Comparison of ENCODE assay signal across 1 cellular context in the genomic region with DNA sequence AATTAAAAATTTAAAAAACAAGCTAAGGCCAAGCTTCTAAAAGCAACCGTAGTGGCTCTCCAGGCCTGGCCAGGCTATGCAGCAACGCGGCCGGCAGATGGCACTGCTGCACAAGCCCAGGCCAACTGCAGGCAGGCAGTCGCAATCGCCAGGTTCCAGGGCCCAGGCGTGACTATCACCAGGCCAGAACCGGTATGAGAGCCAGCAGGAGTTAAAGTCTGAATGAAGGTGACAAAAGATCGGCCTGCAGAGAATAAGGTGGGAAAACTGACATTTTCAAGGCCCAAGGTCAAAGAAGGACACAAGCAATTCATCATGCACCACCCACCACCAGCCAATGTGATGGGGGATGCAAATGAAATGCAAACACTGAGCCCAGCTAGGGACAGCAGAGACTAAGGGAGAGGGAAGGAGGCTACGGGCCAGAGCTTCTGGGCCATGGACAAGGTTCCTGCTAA.
TF ChIP-seq lines count a peak whose summit lies in the region.

No MANE protein-coding gene starts in this region.

TF ChIP-seq in HepG2, 621 proteins besides CTCF, POLR2A, EP300 and RAD21 (continued from another document and continues in another):
- TF ChIP-seq NFE2L1 (CRISPR knock-in tag; IDR thresholded peaks at IDR 0.05; ENCODE audit: borderline replicate concordance) (no peak), ZBED4 (CRISPR knock-in tag; IDR thresholded peaks at IDR 0.05; ENCODE audit: borderline replicate concordance) (peak; percentile 57; the same call in 1 of the 2 replicates), ZNF557 (CRISPR knock-in tag; IDR thresholded peaks at IDR 0.05) (0 out of 2 replicates have a peak, but pooled peaks have one; percentile 44), RBM39 (IDR thresholded peaks at IDR 0.05; ENCODE audit: low read depth, low read length, poor library complexity, severe bottlenecking) (no peak), RORA (CRISPR knock-in tag; IDR thresholded peaks at IDR 0.05) (no peak), ATM (IDR thresholded peaks at IDR 0.05; ENCODE audit: borderline replicate concordance) (no peak), GZF1 (CRISPR knock-in tag; IDR thresholded peaks at IDR 0.05) (no peak), NFKBIZ (CRISPR knock-in tag; IDR thresholded peaks at IDR 0.05) (no peak), NFKB2 (CRISPR knock-in tag; IDR thresholded peaks at IDR 0.05; ENCODE audit: borderline replicate concordance) (peak; percentile 47; the same call in 1 of the 2 replicates), ZNF670 (CRISPR knock-in tag; IDR thresholded peaks at IDR 0.05; ENCODE audit: borderline replicate concordance) (no peak), KIAA2018 (CRISPR knock-in tag; IDR thresholded peaks at IDR 0.05; ENCODE audit: borderline replicate concordance) (no peak), MXD4 (CRISPR knock-in tag; IDR thresholded peaks at IDR 0.05) (no peak), ZNF451 (CRISPR knock-in tag; IDR thresholded peaks at IDR 0.05) (no peak), SMAD1 (CRISPR knock-in tag; IDR thresholded peaks at IDR 0.05; ENCODE audit: borderline replicate concordance, low read depth) (no peak), ZNF780A (CRISPR knock-in tag; IDR thresholded peaks at IDR 0.05) (no peak), FOXC1 (CRISPR knock-in tag; IDR thresholded peaks at IDR 0.05; ENCODE audit: borderline replicate concordance) (no peak), ZNF746 (CRISPR knock-in tag; IDR thresholded peaks at IDR 0.05) (no peak), ZNF253 (CRISPR knock-in tag; IDR thresholded peaks at IDR 0.05; ENCODE audit: borderline replicate concordance) (no peak), STAT5B (CRISPR knock-in tag; IDR thresholded peaks at IDR 0.05) (no peak), SATB2 (CRISPR knock-in tag; IDR thresholded peaks at IDR 0.05) (no peak), ZNF710 (CRISPR knock-in tag; IDR thresholded peaks at IDR 0.05; ENCODE audit: borderline replicate concordance) (no peak), MEIS2 (CRISPR knock-in tag; IDR thresholded peaks at IDR 0.05) (no peak), KDM5B (CRISPR knock-in tag; IDR thresholded peaks at IDR 0.05; ENCODE audit: borderline replicate concordance) (no peak), RFXAP (CRISPR knock-in tag; IDR thresholded peaks at IDR 0.05; ENCODE audit: borderline replicate concordance) (no peak), HHEX (CRISPR knock-in tag; IDR thresholded peaks at IDR 0.05) (0 out of 2 replicates have a peak, but pooled peaks have one; percentile 22), ZNF713 (CRISPR knock-in tag; IDR thresholded peaks at IDR 0.05) (no peak), KAT8 (CRISPR knock-in tag; IDR thresholded peaks at IDR 0.05) (no peak), HOMEZ (CRISPR knock-in tag; IDR thresholded peaks at IDR 0.05; ENCODE audit: low read depth) (no peak), ELF3 (CRISPR knock-in tag; IDR thresholded peaks at IDR 0.05) (0 out of 2 replicates have a peak, but pooled peaks have one; percentile 36), CCDC6 (CRISPR knock-in tag; IDR thresholded peaks at IDR 0.05) (no peak), NAIF1 (CRISPR knock-in tag; IDR thresholded peaks at IDR 0.05; ENCODE audit: borderline replicate concordance) (no peak), HNF4G (IDR thresholded peaks at IDR 0.05; ENCODE audit: borderline replicate concordance, low read depth, low read length) (no peak), HNF4G (CRISPR knock-in tag; IDR thresholded peaks at IDR 0.05; ENCODE audit: borderline replicate concordance, low read depth) (no peak), PHF5A (CRISPR knock-in tag; IDR thresholded peaks at IDR 0.05; ENCODE audit: low read depth, unreplicated experiment) (no peak), PTBP1 (IDR thresholded peaks at IDR 0.05; ENCODE audit: low read depth, low read length, poor library complexity, severe bottlenecking) (no peak), HNRNPK (IDR thresholded peaks at IDR 0.05; ENCODE audit: low read depth, low read length, poor library complexity, severe bottlenecking) (no peak), FLYWCH1 (CRISPR knock-in tag; IDR thresholded peaks at IDR 0.05) (no peak), ZFAT (CRISPR knock-in tag; conservative IDR thresholded peaks at IDR 0.05) (no peak), GABPA (IDR thresholded peaks at IDR 0.05; ENCODE audit: low read depth, low read length) (no peak), GABPA (CRISPR knock-in tag; IDR thresholded peaks at IDR 0.05; ENCODE audit: low read depth) (no peak)
- TF ChIP-seq, protein P1, sequence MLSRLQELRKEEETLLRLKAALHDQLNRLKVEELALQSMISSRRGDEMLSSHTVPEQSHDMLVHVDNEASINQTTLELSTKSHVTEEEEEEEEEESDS (CRISPR knock-in tag; IDR thresholded peaks at IDR 0.05; ENCODE audit: borderline replicate concordance) = no peak
- TF ChIP-seq, protein P2, sequence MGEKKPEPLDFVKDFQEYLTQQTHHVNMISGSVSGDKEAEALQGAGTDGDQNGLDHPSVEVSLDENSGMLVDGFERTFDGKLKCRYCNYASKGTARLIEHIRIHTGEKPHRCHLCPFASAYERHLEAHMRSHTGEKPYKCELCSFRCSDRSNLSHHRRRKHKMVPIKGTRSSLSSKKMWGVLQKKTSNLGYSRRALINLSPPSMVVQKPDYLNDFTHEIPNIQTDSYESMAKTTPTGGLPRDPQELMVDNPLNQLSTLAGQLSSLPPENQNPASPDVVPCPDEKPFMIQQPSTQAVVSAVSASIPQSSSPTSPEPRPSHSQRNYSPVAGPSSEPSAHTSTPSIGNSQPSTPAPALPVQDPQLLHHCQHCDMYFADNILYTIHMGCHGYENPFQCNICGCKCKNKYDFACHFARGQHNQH (CRISPR knock-in tag; IDR thresholded peaks at IDR 0.05) = no peak
- TF ChIP-seq, protein P3, sequence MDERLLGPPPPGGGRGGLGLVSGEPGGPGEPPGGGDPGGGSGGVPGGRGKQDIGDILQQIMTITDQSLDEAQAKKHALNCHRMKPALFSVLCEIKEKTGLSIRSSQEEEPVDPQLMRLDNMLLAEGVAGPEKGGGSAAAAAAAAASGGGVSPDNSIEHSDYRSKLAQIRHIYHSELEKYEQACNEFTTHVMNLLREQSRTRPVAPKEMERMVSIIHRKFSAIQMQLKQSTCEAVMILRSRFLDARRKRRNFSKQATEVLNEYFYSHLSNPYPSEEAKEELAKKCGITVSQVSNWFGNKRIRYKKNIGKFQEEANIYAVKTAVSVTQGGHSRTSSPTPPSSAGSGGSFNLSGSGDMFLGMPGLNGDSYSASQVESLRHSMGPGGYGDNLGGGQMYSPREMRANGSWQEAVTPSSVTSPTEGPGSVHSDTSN (CRISPR knock-in tag; IDR thresholded peaks at IDR 0.05) = no peak
- TF ChIP-seq, protein P4, sequence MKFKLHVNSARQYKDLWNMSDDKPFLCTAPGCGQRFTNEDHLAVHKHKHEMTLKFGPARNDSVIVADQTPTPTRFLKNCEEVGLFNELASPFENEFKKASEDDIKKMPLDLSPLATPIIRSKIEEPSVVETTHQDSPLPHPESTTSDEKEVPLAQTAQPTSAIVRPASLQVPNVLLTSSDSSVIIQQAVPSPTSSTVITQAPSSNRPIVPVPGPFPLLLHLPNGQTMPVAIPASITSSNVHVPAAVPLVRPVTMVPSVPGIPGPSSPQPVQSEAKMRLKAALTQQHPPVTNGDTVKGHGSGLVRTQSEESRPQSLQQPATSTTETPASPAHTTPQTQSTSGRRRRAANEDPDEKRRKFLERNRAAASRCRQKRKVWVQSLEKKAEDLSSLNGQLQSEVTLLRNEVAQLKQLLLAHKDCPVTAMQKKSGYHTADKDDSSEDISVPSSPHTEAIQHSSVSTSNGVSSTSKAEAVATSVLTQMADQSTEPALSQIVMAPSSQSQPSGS (CRISPR knock-in tag; IDR thresholded peaks at IDR 0.05) = no peak
